ENCODE assay signal across 8 cellular contexts in the genomic region with DNA sequence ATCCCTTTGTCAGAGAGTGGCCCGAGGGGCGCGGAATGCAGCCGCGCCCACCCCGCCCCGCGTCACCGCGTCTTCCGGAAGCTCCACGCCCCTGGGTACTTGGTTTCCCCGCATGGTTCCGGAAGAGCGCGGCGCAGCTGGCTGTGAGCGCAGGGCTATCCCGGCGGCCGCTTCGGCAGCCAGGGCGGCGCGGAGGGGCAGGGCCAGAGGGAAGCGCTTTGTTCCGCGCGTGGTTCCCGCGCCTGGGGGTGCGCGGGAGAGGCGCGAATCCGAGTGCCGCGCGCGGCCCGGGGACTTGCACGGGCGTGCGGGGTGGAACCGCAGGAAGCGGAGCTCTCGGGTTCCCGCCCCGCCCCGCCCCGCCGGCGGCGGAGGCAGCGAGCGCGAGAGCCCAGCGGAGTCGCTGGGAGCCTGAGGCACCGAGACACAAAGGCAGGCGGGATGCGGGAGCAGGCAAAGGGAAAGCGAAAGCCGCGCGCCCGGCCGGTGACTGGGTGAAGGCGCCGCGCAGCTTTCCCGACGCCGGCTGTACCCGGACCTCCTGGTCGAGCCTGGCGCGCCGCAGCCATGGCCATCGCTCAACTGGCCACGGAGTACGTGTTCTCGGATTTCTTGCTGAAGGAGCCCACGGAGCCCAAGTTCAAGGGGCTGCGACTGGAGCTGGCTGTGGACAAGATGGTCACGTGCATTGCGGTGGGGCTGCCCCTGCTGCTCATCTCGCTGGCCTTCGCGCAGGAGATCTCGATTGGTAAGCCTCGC. TPM values are rescaled to one million over a fixed set of nuclear protein-coding genes. Genes with fewer than 3 reads are reported as not detected.
DNase-seq lines count a peak whose midpoint lies in the region; ATAC-seq and TF ChIP-seq lines count a peak whose summit lies in the region.

A gene with protein sequence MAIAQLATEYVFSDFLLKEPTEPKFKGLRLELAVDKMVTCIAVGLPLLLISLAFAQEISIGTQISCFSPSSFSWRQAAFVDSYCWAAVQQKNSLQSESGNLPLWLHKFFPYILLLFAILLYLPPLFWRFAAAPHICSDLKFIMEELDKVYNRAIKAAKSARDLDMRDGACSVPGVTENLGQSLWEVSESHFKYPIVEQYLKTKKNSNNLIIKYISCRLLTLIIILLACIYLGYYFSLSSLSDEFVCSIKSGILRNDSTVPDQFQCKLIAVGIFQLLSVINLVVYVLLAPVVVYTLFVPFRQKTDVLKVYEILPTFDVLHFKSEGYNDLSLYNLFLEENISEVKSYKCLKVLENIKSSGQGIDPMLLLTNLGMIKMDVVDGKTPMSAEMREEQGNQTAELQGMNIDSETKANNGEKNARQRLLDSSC (plus strand): TSS at position 96 of the 759 bp plus-strand sequence. CDS start 472 bp downstream, at position 568.

- H4K20me1 ChIP-seq in fibroblast of lung (ENCODE audit: control insufficient read depth, extremely low read depth, insufficient read depth, low read length) = no peaks in the 10 kb centered on the region

- BruUV-seq in Panc1 (replicated peaks; lab: Mats Ljungman, UMichigan) = no TSS peak

- H3K27me3 ChIP-seq in Panc1 (ENCODE audit: control insufficient read depth, insufficient read depth, low read length) (no peaks in the 10 kb centered on the region), fibroblast of lung (ENCODE audit: control insufficient read depth, insufficient read depth, low read length) (no peaks in the 10 kb centered on the region)

- peak within 1 kb of the TSS; percentile 62 for H2AFZ ChIP-seq in fibroblast of lung (ENCODE audit: low read length)

- H3K27ac Mint-ChIP-seq in naive thymus-derived CD8-positive, alpha-beta T cell = peak within 1 kb of the TSS in 9 of 10 donors; percentile 88 to 98 (median 95)

- H3K4me1 ChIP-seq in Panc1 (ENCODE audit: control insufficient read depth, insufficient read depth, low read length) = peaks cover 44% of the 10 kb centered on the region
- H3K4me1 ChIP-seq in fibroblast of lung (ENCODE audit: control insufficient read depth, extremely low read depth, insufficient read depth, low read length) = peaks cover 15% of the 10 kb centered on the region

- ATAC-seq in GM21619 (IDR thresholded peaks at IDR 0.05; ENCODE audit: unreplicated experiment) (peak; percentile 82), Panc1 (peak; percentile 90)
- peak; percentile 84 to 89 for ATAC-seq in naive thymus-derived CD8-positive, alpha-beta T cell

- intact Hi-C loops in Panc1 (cut with micrococcal nuclease; ENCODE audit: unreplicated experiment) = no loop called here

- H3K4me2 ChIP-seq in fibroblast of lung (ENCODE audit: extremely low read depth, insufficient read depth, low read length) = peak within 1 kb of the TSS; percentile 95

- TF ChIP-seq CTCF in Panc1 (IDR thresholded peaks at IDR 0.05) = no peak
- TF ChIP-seq CTCF in fibroblast of lung (conservative IDR thresholded peaks at IDR 0.05 in 1 of 2, IDR thresholded peaks at IDR 0.05 in 1 of 2; ENCODE audit: low read depth in 1 of 2, low read length in 2 of 2) = no peak

- H3K4me1 Mint-ChIP-seq in naive thymus-derived CD8-positive, alpha-beta T cell = peaks cover 21 to 29% (median 28%) of the 10 kb centered on the region in 4 donors

- H3K36me3 Mint-ChIP-seq in naive thymus-derived CD8-positive, alpha-beta T cell = no peaks in the 10 kb centered on the region

- H3K4me3 ChIP-seq in Panc1 (ENCODE audit: low read depth in 2 of 2, low read length in 2 of 2) = peak within 1 kb of the TSS; percentile 77 to 83
- peak within 1 kb of the TSS; percentile 55 to 88 (median 80) for H3K4me3 ChIP-seq in fibroblast of lung (replicated peaks in 1 of 4; ENCODE audit: control extremely low read depth in 1 of 4, insufficient read depth in 1 of 4, low read depth in 3 of 4, low read length in 4 of 4)

- H3K36me3 ChIP-seq in Panc1 (ENCODE audit: control insufficient read depth, insufficient read depth, low read length) = no peaks in the 10 kb centered on the region
- no peaks in the 10 kb centered on the region for H3K36me3 ChIP-seq in fibroblast of lung (ENCODE audit: control insufficient read depth, insufficient read depth, low read length)

- peaks cover 50% of the 10 kb centered on the region for H3K79me2 ChIP-seq in fibroblast of lung (ENCODE audit: control insufficient read depth, insufficient read depth, low read length)

- CTCF ChIA-PET in Panc1 (lab: Charles Lee) = interaction anchor here (1.0 kb wide), 1 partner anchor 234 kb away, joined by 3 read pairs; no protein-coding TSS in a partner anchor

- no peaks in the 10 kb centered on the region for H3K27me3 Mint-ChIP-seq in naive thymus-derived CD8-positive, alpha-beta T cell

- peak within 1 kb of the TSS in 4 of 10 donors; percentile 90 to 93 (median 92) for H3K4me3 Mint-ChIP-seq in naive thymus-derived CD8-positive, alpha-beta T cell

- H3K9me3 ChIP-seq in Panc1 (ENCODE audit: control insufficient read depth, insufficient read depth, low read depth, low read length) (no peaks in the 10 kb centered on the region), fibroblast of lung (ENCODE audit: control insufficient read depth, insufficient read depth, low read depth, low read length) (no peaks in the 10 kb centered on the region)

- in situ Hi-C loops in Panc1 (cut with HindIII; ENCODE audit: low pct_unique_long_range_greater_than_20kb, low sequenced_read_pairs) = no loop called here

- TF ChIP-seq EP300 in Ishikawa (IDR thresholded peaks at IDR 0.05; ENCODE audit: borderline replicate concordance) = no peak

- DNase-seq in DMS53 (lab: John Stamatoyannopoulos, UW) = peak; percentile 97
- no peak for DNase-seq in Panc1 (ENCODE audit: low read depth, low spot score)
- DNase-seq in activated T-helper 1 cell treated with Interleukin-2 at 50 U/mL for 16 hours (ENCODE audit: low read depth) = peak; percentile 66
- peak; percentile 75 to 87 for DNase-seq in fibroblast of lung (ENCODE audit: low read depth in 2 of 2)
- DNase-seq in naive thymus-derived CD8-positive, alpha-beta T cell = peak; percentile 65 to 81 (median 74)
- peak; percentile 72 for DNase-seq in stimulated activated naive CD4-positive, alpha-beta T cell treated with Interleukin-2 at 50 U/mL for 16 hours (lab: John Stamatoyannopoulos, UW)

- H3K9me3 Mint-ChIP-seq in naive thymus-derived CD8-positive, alpha-beta T cell = no peaks in the 10 kb centered on the region

- no peak for TF ChIP-seq RAD21 in Ishikawa (IDR thresholded peaks at IDR 0.05; ENCODE audit: low read depth)

- H3K27ac ChIP-seq in Panc1 (ENCODE audit: low read length) (peak within 1 kb of the TSS; percentile 80), fibroblast of lung (ENCODE audit: insufficient read depth, low read length) (peak within 1 kb of the TSS; percentile 96)

- H3K9ac ChIP-seq in fibroblast of lung (ENCODE audit: insufficient read depth, low read length) = peak within 1 kb of the TSS; percentile 92

- POLR2A ChIA-PET in Panc1 (lab: Charles Lee) = interaction anchor here (0.5 to 1.0 kb wide), 7 partner anchors 13 to 1050 kb away, joined by 3 to 5 read pairs (median 3); no protein-coding TSS in a partner anchor
- POLR2A ChIA-PET in naive thymus-derived CD8-positive, alpha-beta T cell (lab: Charles Lee) = interaction anchor here (0.6 to 2.1 kb wide), 8 partner anchors 13 to 1032 kb away, joined by 3 to 7 read pairs (median 4); a partner anchor contains a TSS

TF ChIP-seq in Ishikawa, 13 proteins besides CTCF, POLR2A, EP300 and RAD21 (continues in another document):
- TF ChIP-seq ZBTB7A (IDR thresholded peaks at IDR 0.05; ENCODE audit: low read depth) (no peak), TEAD4 (IDR thresholded peaks at IDR 0.05) (peak; percentile 70), YY1 (IDR thresholded peaks at IDR 0.05; ENCODE audit: low read depth) (no peak), CEBPB (IDR thresholded peaks at IDR 0.05) (no peak), CREB1 (IDR thresholded peaks at IDR 0.05; ENCODE audit: low read depth) (0 out of 2 replicates have a peak, but pooled peaks have one; percentile 26), TAF1 (IDR thresholded peaks at IDR 0.05; ENCODE audit: low read depth) (peak; percentile 60), TCF12 (IDR thresholded peaks at IDR 0.05; ENCODE audit: low read depth) (peak; percentile 25; the same call in 1 of the 2 replicates), FOXM1 (IDR thresholded peaks at IDR 0.05; ENCODE audit: borderline replicate concordance, low read depth) (no peak)
- TF ChIP-seq, protein P1, sequence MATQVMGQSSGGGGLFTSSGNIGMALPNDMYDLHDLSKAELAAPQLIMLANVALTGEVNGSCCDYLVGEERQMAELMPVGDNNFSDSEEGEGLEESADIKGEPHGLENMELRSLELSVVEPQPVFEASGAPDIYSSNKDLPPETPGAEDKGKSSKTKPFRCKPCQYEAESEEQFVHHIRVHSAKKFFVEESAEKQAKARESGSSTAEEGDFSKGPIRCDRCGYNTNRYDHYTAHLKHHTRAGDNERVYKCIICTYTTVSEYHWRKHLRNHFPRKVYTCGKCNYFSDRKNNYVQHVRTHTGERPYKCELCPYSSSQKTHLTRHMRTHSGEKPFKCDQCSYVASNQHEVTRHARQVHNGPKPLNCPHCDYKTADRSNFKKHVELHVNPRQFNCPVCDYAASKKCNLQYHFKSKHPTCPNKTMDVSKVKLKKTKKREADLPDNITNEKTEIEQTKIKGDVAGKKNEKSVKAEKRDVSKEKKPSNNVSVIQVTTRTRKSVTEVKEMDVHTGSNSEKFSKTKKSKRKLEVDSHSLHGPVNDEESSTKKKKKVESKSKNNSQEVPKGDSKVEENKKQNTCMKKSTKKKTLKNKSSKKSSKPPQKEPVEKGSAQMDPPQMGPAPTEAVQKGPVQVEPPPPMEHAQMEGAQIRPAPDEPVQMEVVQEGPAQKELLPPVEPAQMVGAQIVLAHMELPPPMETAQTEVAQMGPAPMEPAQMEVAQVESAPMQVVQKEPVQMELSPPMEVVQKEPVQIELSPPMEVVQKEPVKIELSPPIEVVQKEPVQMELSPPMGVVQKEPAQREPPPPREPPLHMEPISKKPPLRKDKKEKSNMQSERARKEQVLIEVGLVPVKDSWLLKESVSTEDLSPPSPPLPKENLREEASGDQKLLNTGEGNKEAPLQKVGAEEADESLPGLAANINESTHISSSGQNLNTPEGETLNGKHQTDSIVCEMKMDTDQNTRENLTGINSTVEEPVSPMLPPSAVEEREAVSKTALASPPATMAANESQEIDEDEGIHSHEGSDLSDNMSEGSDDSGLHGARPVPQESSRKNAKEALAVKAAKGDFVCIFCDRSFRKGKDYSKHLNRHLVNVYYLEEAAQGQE (IDR thresholded peaks at IDR 0.05; ENCODE audit: low read depth) = no peak
- TF ChIP-seq, protein P2, sequence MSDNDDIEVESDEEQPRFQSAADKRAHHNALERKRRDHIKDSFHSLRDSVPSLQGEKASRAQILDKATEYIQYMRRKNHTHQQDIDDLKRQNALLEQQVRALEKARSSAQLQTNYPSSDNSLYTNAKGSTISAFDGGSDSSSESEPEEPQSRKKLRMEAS (IDR thresholded peaks at IDR 0.05) = peak; percentile 68; the same call in 1 of the 2 replicates

RNA-seq across cellular contexts. Expression of the gene that starts here (rescaled TPM):
- total RNA-seq in Panc1 (2021; ENCODE audit: unreplicated experiment) (59.3 TPM), fibroblast of lung (38.5 and 54.5 TPM in 2 replicates)
- polyA plus RNA-seq in Panc1 (2012; ENCODE audit: insufficient read length) = 29.5 TPM
- 34.5 and 51.7 TPM in 2 replicates for polyA plus RNA-seq in fibroblast of lung
- polyA plus RNA-seq in fibroblast of lung (2012) = 28.0 and 37.8 TPM in 2 replicates
- polyA minus RNA-seq in fibroblast of lung (ENCODE audit: low replicate concordance) = 36.0 and 41.5 TPM in 2 replicates
- 1 to 10 TPM; 6.2 to 6.4 TPM for total RNA-seq in naive thymus-derived CD8-positive, alpha-beta T cell
- 1 to 10 TPM; 4.6 to 8.7 (median 7.8) TPM for polyA plus RNA-seq in naive thymus-derived CD8-positive, alpha-beta T cell
